In genomic region chr18:77080283-77080682, GRCh38 we compare ENCODE assay signal across 8 cellular contexts. TPM values are rescaled to one million over a fixed set of nuclear protein-coding genes. Genes with fewer than 3 reads are reported as not detected.
A peak's percentile ranks its signal among the peaks of the same experiment; 100 is the strongest.
DNase-seq lines count a peak whose midpoint lies in the region; ATAC-seq, FAIRE-seq and TF ChIP-seq lines count a peak whose summit lies in the region.

No MANE protein-coding gene starts in this region.

- TF ChIP-seq RAD21 in HepG2 (CRISPR knock-in tag; IDR thresholded peaks at IDR 0.05) = no peak

- no peaks in the 10 kb centered on the region for H3K9me2 ChIP-seq in DOHH2 (replicated peaks; ENCODE audit: control insufficient read depth, low read length)

- peaks cover 92% of the 10 kb centered on the region for H3K4me1 Mint-ChIP-seq in central memory CD8-positive, alpha-beta T cell

- intact Hi-C loops in ovary (cut with DNase I) = no loop called here
- intact Hi-C loops in HepG2 (cut with micrococcal nuclease; ENCODE audit: unreplicated experiment) = no loop called here

- H3K27me3 ChIP-seq in DOHH2 (ENCODE audit: control insufficient read depth, low read length) (no peaks in the 10 kb centered on the region), ovary (no peaks in the 10 kb centered on the region), HepG2 (ENCODE audit: control insufficient read depth in 1 of 2, insufficient read depth in 2 of 2, low read length in 2 of 2) (no peaks in the 10 kb centered on the region)

- POLR2A ChIA-PET in HepG2 (lab: Yijun Ruan, JAX) = no interaction called here

- H3K9ac ChIP-seq in HepG2 (ENCODE audit: insufficient read depth, low read depth, low read length) = no peak overlapping the region

- H3K36me3 Mint-ChIP-seq in central memory CD8-positive, alpha-beta T cell (ENCODE audit: insufficient read depth) = peaks cover 20% of the 10 kb centered on the region

- H3K27ac Mint-ChIP-seq in central memory CD8-positive, alpha-beta T cell (ENCODE audit: low read depth) = peak overlapping the region; percentile 91

- H3F3A ChIP-seq in DOHH2 (ENCODE audit: control insufficient read depth, insufficient read depth) = no peaks in the 10 kb centered on the region

- peak overlapping the region; percentile 63 for H3K4me3 Mint-ChIP-seq in central memory CD8-positive, alpha-beta T cell

- H3K4me1 ChIP-seq in DOHH2 (ENCODE audit: control insufficient read depth, low read length) (peaks cover 27% of the 10 kb centered on the region), ovary (ENCODE audit: insufficient read depth) (peaks cover 6% of the 10 kb centered on the region), HepG2 (ENCODE audit: insufficient read depth, low read length) (peaks cover 14% of the 10 kb centered on the region)

- TF ChIP-seq EP300 in ovary (IDR thresholded peaks at IDR 0.05) (no peak), HepG2 (IDR thresholded peaks at IDR 0.05; ENCODE audit: low read depth in 2 of 2, low read length in 2 of 2) (no peak), HepG2 (CRISPR knock-in tag; IDR thresholded peaks at IDR 0.05; ENCODE audit: borderline replicate concordance) (no peak)

- peak overlapping the region; percentile 42 for H3K4me3 ChIP-seq in DOHH2 (ENCODE audit: low read length)
- H3K4me3 ChIP-seq in ovary = no peak overlapping the region
- no peak overlapping the region for H3K4me3 ChIP-seq in HepG2 (replicated peaks in 1 of 3; ENCODE audit: insufficient read depth in 1 of 3, low read depth in 2 of 3, low read length in 3 of 3)

- CTCF ChIA-PET in HepG2 (lab: Yijun Ruan, JAX; ENCODE audit: low intra/inter-chr PET ratio, low total read pairs) = no interaction called here

- TF ChIP-seq CTCF in DOHH2 (IDR thresholded peaks at IDR 0.05; ENCODE audit: low read depth, low read length, poor library complexity, severe bottlenecking) (no peak), ovary (IDR thresholded peaks at IDR 0.05) (no peak), HepG2 (CRISPR knock-in tag; IDR thresholded peaks at IDR 0.05) (no peak)

- in situ Hi-C loops in HepG2 (cut with HindIII; ENCODE audit: extremely low pct_ligation_motif_present, low pct_unique_long_range_greater_than_20kb) = no loop called here

- no TSS peak for BruUV-seq in HepG2 (replicated peaks; lab: Mats Ljungman, UMichigan)

- H3K4me2 ChIP-seq in DOHH2 (ENCODE audit: low read length) (peak overlapping the region; percentile 65), HepG2 (ENCODE audit: low read depth, low read length) (no peak overlapping the region)

- H3K9me3 ChIP-seq in DOHH2 (ENCODE audit: control insufficient read depth, insufficient read depth, low read length) (no peaks in the 10 kb centered on the region), ovary (no peaks in the 10 kb centered on the region), HepG2 (ENCODE audit: low read length) (no peaks in the 10 kb centered on the region)

- DNase-seq in central memory CD8-positive, alpha-beta T cell (ENCODE audit: low spot score in 2 of 2) = peak in 1 of 2 donors; percentile 70
- DNase-seq in NCI-H1930 (lab: John Stamatoyannopoulos, UW) (no peak), ovary (no peak), HepG2 (ENCODE audit: low spot score) (no peak)
- no peak for DNase-seq in stimulated activated CD4-positive, alpha-beta T cell treated with anti-CD3 and anti-CD28 coated beads, Interleukin-15, amount 100 ng/mL, for 24 hours

- H4K20me1 ChIP-seq in DOHH2 (ENCODE audit: control insufficient read depth, insufficient read depth, low read depth, low read length) (no peaks in the 10 kb centered on the region; the same call in 1 of the 2 replicates), HepG2 (ENCODE audit: insufficient read depth, low read length) (no peaks in the 10 kb centered on the region)

- 78 to 84% (median 81%) methylated on average over 9 of the region's 9 CpGs for WGBS in ovary, 3 donors
- WGBS in HepG2 (ENCODE audit: low lambda C conversion rate) = 94% methylated on average over 9 of the region's 9 CpGs

- no peak overlapping the region for H2AFZ ChIP-seq in HepG2 (ENCODE audit: low read length)

- H3K27ac ChIP-seq in DOHH2 (ENCODE audit: low read depth, low read length) (0 out of 2 replicates have a peak overlapping the region, but pooled peaks have one; percentile 25), ovary (no peak overlapping the region), HepG2 (ENCODE audit: extremely low read length, insufficient read depth, low read length) (no peak overlapping the region)

- H3K36me3 ChIP-seq in DOHH2 (ENCODE audit: control insufficient read depth, low read length) (peaks cover 3% of the 10 kb centered on the region; the same call in 1 of the 2 replicates), ovary (no peaks in the 10 kb centered on the region), HepG2 (replicated peaks in 1 of 2; ENCODE audit: control insufficient read depth in 1 of 2, insufficient read depth in 2 of 2, low read length in 2 of 2) (no peaks in the 10 kb centered on the region)

- no peaks in the 10 kb centered on the region for H3K27me3 Mint-ChIP-seq in central memory CD8-positive, alpha-beta T cell

- H3K9me3 Mint-ChIP-seq in central memory CD8-positive, alpha-beta T cell = no peaks in the 10 kb centered on the region

- H3K79me2 ChIP-seq in DOHH2 (ENCODE audit: control insufficient read depth, low read length) = peaks cover 42% of the 10 kb centered on the region
- H3K79me2 ChIP-seq in HepG2 (ENCODE audit: insufficient read depth, low read length) = no peaks in the 10 kb centered on the region

- TF ChIP-seq POLR2A in ovary (IDR thresholded peaks at IDR 0.05) (no peak), HepG2 (IDR thresholded peaks at IDR 0.05; ENCODE audit: insufficient read depth in 1 of 2, low read depth in 2 of 2, low read length in 2 of 2) (no peak)

- ATAC-seq in GM19468 (IDR thresholded peaks at IDR 0.05; ENCODE audit: extremely low read depth, unreplicated experiment) (peak; percentile 92), HG03439 (IDR thresholded peaks at IDR 0.05; ENCODE audit: unreplicated experiment) (peak; percentile 87), HepG2 (no peak)
- ATAC-seq in central memory CD8-positive, alpha-beta T cell (replicated peaks; ENCODE audit: extremely low read depth, poor library complexity, severe bottlenecking) = peak; percentile 88

- FAIRE-seq in HepG2 (lab: Jason Lieb, UNC) = no peak

TF ChIP-seq in HepG2, 621 proteins besides CTCF, POLR2A, EP300 and RAD21 (continues in another document):
- TF ChIP-seq, protein P1, sequence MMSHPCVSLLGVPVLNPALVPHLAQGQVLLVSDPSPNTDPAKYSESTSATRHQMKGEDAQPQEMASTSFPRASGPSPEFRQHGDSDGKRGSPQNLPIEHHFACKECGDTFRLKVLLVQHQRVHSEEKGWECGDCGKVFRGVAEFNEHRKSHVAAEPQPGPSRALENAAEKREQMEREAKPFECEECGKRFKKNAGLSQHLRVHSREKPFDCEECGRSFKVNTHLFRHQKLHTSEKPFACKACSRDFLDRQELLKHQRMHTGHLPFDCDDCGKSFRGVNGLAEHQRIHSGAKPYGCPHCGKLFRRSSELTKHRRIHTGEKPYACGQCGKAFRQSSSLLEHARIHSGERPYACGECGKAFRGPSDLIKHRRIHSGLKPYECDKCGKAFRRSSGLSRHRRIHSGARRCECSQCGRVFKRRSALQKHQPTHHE (CRISPR knock-in tag; IDR thresholded peaks at IDR 0.05; ENCODE audit: borderline replicate concordance) = no peak
- TF ChIP-seq ZNF607 (CRISPR knock-in tag; IDR thresholded peaks at IDR 0.05; ENCODE audit: borderline replicate concordance) (no peak), SRY (CRISPR knock-in tag; IDR thresholded peaks at IDR 0.05) (no peak), ZNF720 (CRISPR knock-in tag; IDR thresholded peaks at IDR 0.05) (no peak)
- TF ChIP-seq, protein P2, sequence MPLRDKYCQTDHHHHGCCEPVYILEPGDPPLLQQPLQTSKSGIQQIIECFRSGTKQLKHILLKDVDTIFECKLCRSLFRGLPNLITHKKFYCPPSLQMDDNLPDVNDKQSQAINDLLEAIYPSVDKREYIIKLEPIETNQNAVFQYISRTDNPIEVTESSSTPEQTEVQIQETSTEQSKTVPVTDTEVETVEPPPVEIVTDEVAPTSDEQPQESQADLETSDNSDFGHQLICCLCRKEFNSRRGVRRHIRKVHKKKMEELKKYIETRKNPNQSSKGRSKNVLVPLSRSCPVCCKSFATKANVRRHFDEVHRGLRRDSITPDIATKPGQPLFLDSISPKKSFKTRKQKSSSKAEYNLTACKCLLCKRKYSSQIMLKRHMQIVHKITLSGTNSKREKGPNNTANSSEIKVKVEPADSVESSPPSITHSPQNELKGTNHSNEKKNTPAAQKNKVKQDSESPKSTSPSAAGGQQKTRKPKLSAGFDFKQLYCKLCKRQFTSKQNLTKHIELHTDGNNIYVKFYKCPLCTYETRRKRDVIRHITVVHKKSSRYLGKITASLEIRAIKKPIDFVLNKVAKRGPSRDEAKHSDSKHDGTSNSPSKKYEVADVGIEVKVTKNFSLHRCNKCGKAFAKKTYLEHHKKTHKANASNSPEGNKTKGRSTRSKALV (CRISPR knock-in tag; IDR thresholded peaks at IDR 0.05) = no peak

RNA-seq across cellular contexts. Expression of gene MBP, which starts 52.3 kb away (rescaled TPM):
- 10 to 100 TPM; 19.9 to 38.2 (median 24.2) TPM for total RNA-seq in ovary
- polyA plus RNA-seq in ovary = 10 to 100 TPM in 1 of 2 donors, 1 to 10 TPM in 1; 7.1 to 21.6 TPM
- 5.0 TPM in 2 replicates for total RNA-seq in HepG2 (2016; rRNA removed; fragmentation: Illumina TruSeq; extraction: Trizol)
- 1.4 and 1.7 TPM in 2 replicates for total RNA-seq in HepG2 (2016; cell fraction: cytosol; rRNA removed; fragmentation: Illumina TruSeq; extraction: Trizol; ENCODE audit: low read depth)
- total RNA-seq in HepG2 (2016; cell fraction: insoluble cytoplasmic fraction; rRNA removed; fragmentation: Illumina TruSeq; extraction: Trizol) = 4.7 TPM in 2 replicates
- 1.8 and 2.3 TPM in 2 replicates for total RNA-seq in HepG2 (2016; cell fraction: membrane; rRNA removed; fragmentation: Illumina TruSeq; extraction: Trizol)
- total RNA-seq in HepG2 (2016; cell fraction: nucleus; rRNA removed; fragmentation: Illumina TruSeq; extraction: Trizol) = 5.1 and 6.2 TPM in 2 replicates
- polyA plus RNA-seq in HepG2 (2011; rRNA removed) = 8.5 and 10.9 TPM in 2 replicates
- 5.1 and 8.0 TPM in 2 replicates for polyA plus RNA-seq in HepG2 (2011; cell fraction: cytosol; rRNA removed)
- polyA plus RNA-seq in HepG2 (2011; cell fraction: nucleus; rRNA removed) = 14.4 and 16.4 TPM in 2 replicates
- polyA plus RNA-seq in HepG2 (2012) = 10.8 and 11.5 TPM in 2 replicates
- polyA plus RNA-seq in HepG2 (2016; cell fraction: cytosol; fragmentation: Illumina TruSeq; extraction: Trizol; ENCODE audit: low read depth) = 0.49 and 0.51 TPM in 2 replicates
- polyA plus RNA-seq in HepG2 (2016; cell fraction: insoluble cytoplasmic fraction; fragmentation: Illumina TruSeq; extraction: Trizol; ENCODE audit: low read depth) = 4.2 and 4.7 TPM in 2 replicates
- polyA plus RNA-seq in HepG2 (2016; cell fraction: membrane; fragmentation: Illumina TruSeq; extraction: Trizol; ENCODE audit: low read depth) = 1.0 and 1.1 TPM in 2 replicates
- polyA plus RNA-seq in HepG2 (2016; cell fraction: nucleus; fragmentation: Illumina TruSeq; extraction: Trizol; ENCODE audit: insufficient read depth, low read depth) = 4.4 and 5.6 TPM in 2 replicates
- polyA minus RNA-seq in HepG2 (2011; rRNA and poly(A)+ RNA removed; ENCODE audit: low replicate concordance) = 10.6 and 20.4 TPM in 2 replicates
- 7.3 and 8.8 TPM in 2 replicates for polyA minus RNA-seq in HepG2 (2011; cell fraction: cytosol; rRNA and poly(A)+ RNA removed)
- 19.0 and 19.6 TPM in 2 replicates for polyA minus RNA-seq in HepG2 (2011; cell fraction: nucleus; rRNA and poly(A)+ RNA removed)
